In genomic region chr7:101058355-101058754, GRCh38 we compare ENCODE assay signal across 1 cellular context.
A peak's percentile ranks its signal among the peaks of the same experiment; 100 is the strongest.
TF ChIP-seq lines count a peak whose summit lies in the region.

No MANE protein-coding gene starts in this region.

TF ChIP-seq in HepG2, 621 proteins besides CTCF, POLR2A, EP300 and RAD21 (continued from another document and continues in another):
- TF ChIP-seq RARA (CRISPR knock-in tag; IDR thresholded peaks at IDR 0.05), result peak; percentile 76
- TF ChIP-seq NFRKB (IDR thresholded peaks at IDR 0.05), result no peak
- TF ChIP-seq ASH2L (IDR thresholded peaks at IDR 0.05; ENCODE audit: insufficient read length, low read depth, low read length), result no peak
- TF ChIP-seq CHD2 (IDR thresholded peaks at IDR 0.05; ENCODE audit: low read depth, low read length), result no peak
- TF ChIP-seq EED (CRISPR knock-in tag; IDR thresholded peaks at IDR 0.05), result no peak
- no peak; the same call in 1 of the 2 replicates for TF ChIP-seq ZNF891 (CRISPR knock-in tag; IDR thresholded peaks at IDR 0.05)
- TF ChIP-seq SOX13 (IDR thresholded peaks at IDR 0.05), result no peak
- peak in 1 of 2 experiments; percentile 56; a peak in 2 of 4 replicates for TF ChIP-seq SOX13 (CRISPR knock-in tag; conservative IDR thresholded peaks at IDR 0.05 in 1 of 2, IDR thresholded peaks at IDR 0.05 in 1 of 2)
- peak; percentile 70; the same call in 1 of the 2 replicates for TF ChIP-seq HOXD1 (CRISPR knock-in tag; IDR thresholded peaks at IDR 0.05)
- no peak for TF ChIP-seq ATF7-NPFF (CRISPR knock-in tag; IDR thresholded peaks at IDR 0.05; ENCODE audit: low read depth)
- TF ChIP-seq FOXK1 (CRISPR knock-in tag; IDR thresholded peaks at IDR 0.05; ENCODE audit: borderline replicate concordance, low read depth), result peak; percentile 90; the same call in 1 of the 2 replicates
- TF ChIP-seq, protein P1, sequence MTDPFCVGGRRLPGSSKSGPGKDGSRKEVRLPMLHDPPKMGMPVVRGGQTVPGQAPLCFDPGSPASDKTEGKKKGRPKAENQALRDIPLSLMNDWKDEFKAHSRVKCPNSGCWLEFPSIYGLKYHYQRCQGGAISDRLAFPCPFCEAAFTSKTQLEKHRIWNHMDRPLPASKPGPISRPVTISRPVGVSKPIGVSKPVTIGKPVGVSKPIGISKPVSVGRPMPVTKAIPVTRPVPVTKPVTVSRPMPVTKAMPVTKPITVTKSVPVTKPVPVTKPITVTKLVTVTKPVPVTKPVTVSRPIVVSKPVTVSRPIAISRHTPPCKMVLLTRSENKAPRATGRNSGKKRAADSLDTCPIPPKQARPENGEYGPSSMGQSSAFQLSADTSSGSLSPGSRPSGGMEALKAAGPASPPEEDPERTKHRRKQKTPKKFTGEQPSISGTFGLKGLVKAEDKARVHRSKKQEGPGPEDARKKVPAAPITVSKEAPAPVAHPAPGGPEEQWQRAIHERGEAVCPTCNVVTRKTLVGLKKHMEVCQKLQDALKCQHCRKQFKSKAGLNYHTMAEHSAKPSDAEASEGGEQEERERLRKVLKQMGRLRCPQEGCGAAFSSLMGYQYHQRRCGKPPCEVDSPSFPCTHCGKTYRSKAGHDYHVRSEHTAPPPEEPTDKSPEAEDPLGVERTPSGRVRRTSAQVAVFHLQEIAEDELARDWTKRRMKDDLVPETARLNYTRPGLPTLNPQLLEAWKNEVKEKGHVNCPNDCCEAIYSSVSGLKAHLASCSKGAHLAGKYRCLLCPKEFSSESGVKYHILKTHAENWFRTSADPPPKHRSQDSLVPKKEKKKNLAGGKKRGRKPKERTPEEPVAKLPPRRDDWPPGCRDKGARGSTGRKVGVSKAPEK (CRISPR knock-in tag; IDR thresholded peaks at IDR 0.05; ENCODE audit: borderline replicate concordance), result no peak
- TF ChIP-seq, protein P2, sequence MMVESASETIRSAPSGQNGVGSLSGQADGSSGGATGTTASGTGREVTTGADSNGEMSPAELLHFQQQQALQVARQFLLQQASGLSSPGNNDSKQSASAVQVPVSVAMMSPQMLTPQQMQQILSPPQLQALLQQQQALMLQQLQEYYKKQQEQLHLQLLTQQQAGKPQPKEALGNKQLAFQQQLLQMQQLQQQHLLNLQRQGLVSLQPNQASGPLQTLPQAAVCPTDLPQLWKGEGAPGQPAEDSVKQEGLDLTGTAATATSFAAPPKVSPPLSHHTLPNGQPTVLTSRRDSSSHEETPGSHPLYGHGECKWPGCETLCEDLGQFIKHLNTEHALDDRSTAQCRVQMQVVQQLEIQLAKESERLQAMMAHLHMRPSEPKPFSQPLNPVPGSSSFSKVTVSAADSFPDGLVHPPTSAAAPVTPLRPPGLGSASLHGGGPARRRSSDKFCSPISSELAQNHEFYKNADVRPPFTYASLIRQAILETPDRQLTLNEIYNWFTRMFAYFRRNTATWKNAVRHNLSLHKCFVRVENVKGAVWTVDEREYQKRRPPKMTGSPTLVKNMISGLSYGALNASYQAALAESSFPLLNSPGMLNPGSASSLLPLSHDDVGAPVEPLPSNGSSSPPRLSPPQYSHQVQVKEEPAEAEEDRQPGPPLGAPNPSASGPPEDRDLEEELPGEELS (CRISPR knock-in tag; IDR thresholded peaks at IDR 0.05), result peak; percentile 46
- peak; percentile 50; the same call in 1 of the 2 replicates for TF ChIP-seq ONECUT2 (CRISPR knock-in tag; IDR thresholded peaks at IDR 0.05)
- TF ChIP-seq ZNF607 (CRISPR knock-in tag; IDR thresholded peaks at IDR 0.05; ENCODE audit: borderline replicate concordance), result 0 out of 2 replicates have a peak, but pooled peaks have one; percentile 53
- TF ChIP-seq ZKSCAN1 (IDR thresholded peaks at IDR 0.05; ENCODE audit: low read length), result no peak
- peak; percentile 94; the same call in 1 of the 2 replicates for TF ChIP-seq SP140L (CRISPR knock-in tag; IDR thresholded peaks at IDR 0.05; ENCODE audit: borderline replicate concordance)
- TF ChIP-seq, protein P3, sequence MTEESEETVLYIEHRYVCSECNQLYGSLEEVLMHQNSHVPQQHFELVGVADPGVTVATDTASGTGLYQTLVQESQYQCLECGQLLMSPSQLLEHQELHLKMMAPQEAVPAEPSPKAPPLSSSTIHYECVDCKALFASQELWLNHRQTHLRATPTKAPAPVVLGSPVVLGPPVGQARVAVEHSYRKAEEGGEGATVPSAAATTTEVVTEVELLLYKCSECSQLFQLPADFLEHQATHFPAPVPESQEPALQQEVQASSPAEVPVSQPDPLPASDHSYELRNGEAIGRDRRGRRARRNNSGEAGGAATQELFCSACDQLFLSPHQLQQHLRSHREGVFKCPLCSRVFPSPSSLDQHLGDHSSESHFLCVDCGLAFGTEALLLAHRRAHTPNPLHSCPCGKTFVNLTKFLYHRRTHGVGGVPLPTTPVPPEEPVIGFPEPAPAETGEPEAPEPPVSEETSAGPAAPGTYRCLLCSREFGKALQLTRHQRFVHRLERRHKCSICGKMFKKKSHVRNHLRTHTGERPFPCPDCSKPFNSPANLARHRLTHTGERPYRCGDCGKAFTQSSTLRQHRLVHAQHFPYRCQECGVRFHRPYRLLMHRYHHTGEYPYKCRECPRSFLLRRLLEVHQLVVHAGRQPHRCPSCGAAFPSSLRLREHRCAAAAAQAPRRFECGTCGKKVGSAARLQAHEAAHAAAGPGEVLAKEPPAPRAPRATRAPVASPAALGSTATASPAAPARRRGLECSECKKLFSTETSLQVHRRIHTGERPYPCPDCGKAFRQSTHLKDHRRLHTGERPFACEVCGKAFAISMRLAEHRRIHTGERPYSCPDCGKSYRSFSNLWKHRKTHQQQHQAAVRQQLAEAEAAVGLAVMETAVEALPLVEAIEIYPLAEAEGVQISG (CRISPR knock-in tag; IDR thresholded peaks at IDR 0.05), result peak; percentile 72
- peak; percentile 82; the same call in 1 of the 2 replicates for TF ChIP-seq ZNF160 (CRISPR knock-in tag; IDR thresholded peaks at IDR 0.05)
- no peak for TF ChIP-seq HDAC6 (IDR thresholded peaks at IDR 0.05; ENCODE audit: low read depth, low read length)
- TF ChIP-seq ZNF781 (CRISPR knock-in tag; IDR thresholded peaks at IDR 0.05; ENCODE audit: borderline replicate concordance, not compliant biosample characterization), result peak; percentile 88
- TF ChIP-seq CERS6 (CRISPR knock-in tag; IDR thresholded peaks at IDR 0.05), result 0 out of 2 replicates have a peak, but pooled peaks have one; percentile 44
- TF ChIP-seq, protein P4, sequence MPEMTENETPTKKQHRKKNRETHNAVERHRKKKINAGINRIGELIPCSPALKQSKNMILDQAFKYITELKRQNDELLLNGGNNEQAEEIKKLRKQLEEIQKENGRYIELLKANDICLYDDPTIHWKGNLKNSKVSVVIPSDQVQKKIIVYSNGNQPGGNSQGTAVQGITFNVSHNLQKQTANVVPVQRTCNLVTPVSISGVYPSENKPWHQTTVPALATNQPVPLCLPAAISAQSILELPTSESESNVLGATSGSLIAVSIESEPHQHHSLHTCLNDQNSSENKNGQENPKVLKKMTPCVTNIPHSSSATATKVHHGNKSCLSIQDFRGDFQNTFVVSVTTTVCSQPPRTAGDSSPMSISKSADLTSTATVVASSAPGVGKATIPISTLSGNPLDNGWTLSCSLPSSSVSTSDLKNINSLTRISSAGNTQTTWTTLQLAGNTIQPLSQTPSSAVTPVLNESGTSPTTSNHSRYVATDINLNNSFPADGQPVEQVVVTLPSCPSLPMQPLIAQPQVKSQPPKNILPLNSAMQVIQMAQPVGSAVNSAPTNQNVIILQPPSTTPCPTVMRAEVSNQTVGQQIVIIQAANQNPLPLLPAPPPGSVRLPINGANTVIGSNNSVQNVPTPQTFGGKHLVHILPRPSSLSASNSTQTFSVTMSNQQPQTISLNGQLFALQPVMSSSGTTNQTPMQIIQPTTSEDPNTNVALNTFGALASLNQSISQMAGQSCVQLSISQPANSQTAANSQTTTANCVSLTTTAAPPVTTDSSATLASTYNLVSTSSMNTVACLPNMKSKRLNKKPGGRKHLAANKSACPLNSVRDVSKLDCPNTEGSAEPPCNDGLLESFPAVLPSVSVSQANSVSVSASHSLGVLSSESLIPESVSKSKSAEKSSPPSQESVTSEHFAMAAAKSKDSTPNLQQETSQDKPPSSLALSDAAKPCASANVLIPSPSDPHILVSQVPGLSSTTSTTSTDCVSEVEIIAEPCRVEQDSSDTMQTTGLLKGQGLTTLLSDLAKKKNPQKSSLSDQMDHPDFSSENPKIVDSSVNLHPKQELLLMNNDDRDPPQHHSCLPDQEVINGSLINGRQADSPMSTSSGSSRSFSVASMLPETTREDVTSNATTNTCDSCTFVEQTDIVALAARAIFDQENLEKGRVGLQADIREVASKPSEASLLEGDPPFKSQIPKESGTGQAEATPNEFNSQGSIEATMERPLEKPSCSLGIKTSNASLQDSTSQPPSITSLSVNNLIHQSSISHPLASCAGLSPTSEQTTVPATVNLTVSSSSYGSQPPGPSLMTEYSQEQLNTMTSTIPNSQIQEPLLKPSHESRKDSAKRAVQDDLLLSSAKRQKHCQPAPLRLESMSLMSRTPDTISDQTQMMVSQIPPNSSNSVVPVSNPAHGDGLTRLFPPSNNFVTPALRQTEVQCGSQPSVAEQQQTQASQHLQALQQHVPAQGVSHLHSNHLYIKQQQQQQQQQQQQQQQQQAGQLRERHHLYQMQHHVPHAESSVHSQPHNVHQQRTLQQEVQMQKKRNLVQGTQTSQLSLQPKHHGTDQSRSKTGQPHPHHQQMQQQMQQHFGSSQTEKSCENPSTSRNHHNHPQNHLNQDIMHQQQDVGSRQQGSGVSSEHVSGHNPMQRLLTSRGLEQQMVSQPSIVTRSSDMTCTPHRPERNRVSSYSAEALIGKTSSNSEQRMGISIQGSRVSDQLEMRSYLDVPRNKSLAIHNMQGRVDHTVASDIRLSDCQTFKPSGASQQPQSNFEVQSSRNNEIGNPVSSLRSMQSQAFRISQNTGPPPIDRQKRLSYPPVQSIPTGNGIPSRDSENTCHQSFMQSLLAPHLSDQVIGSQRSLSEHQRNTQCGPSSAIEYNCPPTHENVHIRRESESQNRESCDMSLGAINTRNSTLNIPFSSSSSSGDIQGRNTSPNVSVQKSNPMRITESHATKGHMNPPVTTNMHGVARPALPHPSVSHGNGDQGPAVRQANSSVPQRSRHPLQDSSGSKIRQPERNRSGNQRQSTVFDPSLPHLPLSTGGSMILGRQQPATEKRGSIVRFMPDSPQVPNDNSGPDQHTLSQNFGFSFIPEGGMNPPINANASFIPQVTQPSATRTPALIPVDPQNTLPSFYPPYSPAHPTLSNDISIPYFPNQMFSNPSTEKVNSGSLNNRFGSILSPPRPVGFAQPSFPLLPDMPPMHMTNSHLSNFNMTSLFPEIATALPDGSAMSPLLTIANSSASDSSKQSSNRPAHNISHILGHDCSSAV (CRISPR knock-in tag; IDR thresholded peaks at IDR 0.05; ENCODE audit: borderline replicate concordance), result no peak
- peak; percentile 87; the same call in 1 of the 2 replicates for TF ChIP-seq SRY (CRISPR knock-in tag; IDR thresholded peaks at IDR 0.05)
- TF ChIP-seq, protein P5, sequence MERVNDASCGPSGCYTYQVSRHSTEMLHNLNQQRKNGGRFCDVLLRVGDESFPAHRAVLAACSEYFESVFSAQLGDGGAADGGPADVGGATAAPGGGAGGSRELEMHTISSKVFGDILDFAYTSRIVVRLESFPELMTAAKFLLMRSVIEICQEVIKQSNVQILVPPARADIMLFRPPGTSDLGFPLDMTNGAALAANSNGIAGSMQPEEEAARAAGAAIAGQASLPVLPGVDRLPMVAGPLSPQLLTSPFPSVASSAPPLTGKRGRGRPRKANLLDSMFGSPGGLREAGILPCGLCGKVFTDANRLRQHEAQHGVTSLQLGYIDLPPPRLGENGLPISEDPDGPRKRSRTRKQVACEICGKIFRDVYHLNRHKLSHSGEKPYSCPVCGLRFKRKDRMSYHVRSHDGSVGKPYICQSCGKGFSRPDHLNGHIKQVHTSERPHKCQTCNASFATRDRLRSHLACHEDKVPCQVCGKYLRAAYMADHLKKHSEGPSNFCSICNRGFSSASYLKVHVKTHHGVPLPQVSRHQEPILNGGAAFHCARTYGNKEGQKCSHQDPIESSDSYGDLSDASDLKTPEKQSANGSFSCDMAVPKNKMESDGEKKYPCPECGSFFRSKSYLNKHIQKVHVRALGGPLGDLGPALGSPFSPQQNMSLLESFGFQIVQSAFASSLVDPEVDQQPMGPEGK (CRISPR knock-in tag; IDR thresholded peaks at IDR 0.05), result 0 out of 2 replicates have a peak, but pooled peaks have one; percentile 41
- peak; percentile 70 to 86; a peak in 3 of 4 replicates for TF ChIP-seq NR2F1 (CRISPR knock-in tag; IDR thresholded peaks at IDR 0.05)
- 0 out of 2 replicates have a peak, but pooled peaks have one; percentile 51 for TF ChIP-seq ZNF749 (CRISPR knock-in tag; IDR thresholded peaks at IDR 0.05; ENCODE audit: borderline replicate concordance)
- TF ChIP-seq, protein P6, sequence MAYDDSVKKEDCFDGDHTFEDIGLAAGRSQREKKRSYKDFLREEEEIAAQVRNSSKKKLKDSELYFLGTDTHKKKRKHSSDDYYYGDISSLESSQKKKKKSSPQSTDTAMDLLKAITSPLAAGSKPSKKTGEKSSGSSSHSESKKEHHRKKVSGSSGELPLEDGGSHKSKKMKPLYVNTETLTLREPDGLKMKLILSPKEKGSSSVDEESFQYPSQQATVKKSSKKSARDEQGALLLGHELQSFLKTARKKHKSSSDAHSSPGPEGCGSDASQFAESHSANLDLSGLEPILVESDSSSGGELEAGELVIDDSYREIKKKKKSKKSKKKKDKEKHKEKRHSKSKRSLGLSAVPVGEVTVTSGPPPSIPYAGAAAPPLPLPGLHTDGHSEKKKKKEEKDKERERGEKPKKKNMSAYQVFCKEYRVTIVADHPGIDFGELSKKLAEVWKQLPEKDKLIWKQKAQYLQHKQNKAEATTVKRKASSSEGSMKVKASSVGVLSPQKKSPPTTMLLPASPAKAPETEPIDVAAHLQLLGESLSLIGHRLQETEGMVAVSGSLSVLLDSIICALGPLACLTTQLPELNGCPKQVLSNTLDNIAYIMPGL (CRISPR knock-in tag; IDR thresholded peaks at IDR 0.05; ENCODE audit: borderline replicate concordance in 1 of 2, low read depth in 1 of 2), result no peak
- TF ChIP-seq SNAPC2 (CRISPR knock-in tag; IDR thresholded peaks at IDR 0.05), result 0 out of 2 replicates have a peak, but pooled peaks have one; percentile 47
- no peak for TF ChIP-seq GTF3A (CRISPR knock-in tag; conservative IDR thresholded peaks at IDR 0.05)
- 0 out of 2 replicates have a peak, but pooled peaks have one; percentile 75 for TF ChIP-seq ZNF720 (CRISPR knock-in tag; IDR thresholded peaks at IDR 0.05)
- peak; percentile 85; the same call in 1 of the 2 replicates for TF ChIP-seq ZNF773 (CRISPR knock-in tag; IDR thresholded peaks at IDR 0.05; ENCODE audit: borderline replicate concordance)
- TF ChIP-seq NKX3-1 (CRISPR knock-in tag; IDR thresholded peaks at IDR 0.05), result 0 out of 2 replicates have a peak, but pooled peaks have one; percentile 50
- TF ChIP-seq, protein P7, sequence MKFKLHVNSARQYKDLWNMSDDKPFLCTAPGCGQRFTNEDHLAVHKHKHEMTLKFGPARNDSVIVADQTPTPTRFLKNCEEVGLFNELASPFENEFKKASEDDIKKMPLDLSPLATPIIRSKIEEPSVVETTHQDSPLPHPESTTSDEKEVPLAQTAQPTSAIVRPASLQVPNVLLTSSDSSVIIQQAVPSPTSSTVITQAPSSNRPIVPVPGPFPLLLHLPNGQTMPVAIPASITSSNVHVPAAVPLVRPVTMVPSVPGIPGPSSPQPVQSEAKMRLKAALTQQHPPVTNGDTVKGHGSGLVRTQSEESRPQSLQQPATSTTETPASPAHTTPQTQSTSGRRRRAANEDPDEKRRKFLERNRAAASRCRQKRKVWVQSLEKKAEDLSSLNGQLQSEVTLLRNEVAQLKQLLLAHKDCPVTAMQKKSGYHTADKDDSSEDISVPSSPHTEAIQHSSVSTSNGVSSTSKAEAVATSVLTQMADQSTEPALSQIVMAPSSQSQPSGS (CRISPR knock-in tag; IDR thresholded peaks at IDR 0.05), result 0 out of 2 replicates have a peak, but pooled peaks have one; percentile 76
